ENCODE assay signal across 9 cellular contexts in genomic region chr9:115117999-115118470, GRCh38. TPM values are rescaled to one million over a fixed set of nuclear protein-coding genes. Genes with fewer than 3 reads are reported as not detected.
A peak's percentile ranks its signal among the peaks of the same experiment; 100 is the strongest.
DNase-seq lines count a peak whose midpoint lies in the region; ATAC-seq and TF ChIP-seq lines count a peak whose summit lies in the region.
"Had no signal": no experiment of that assay in that cellular context is flagged by ENCODE, and none has a peak within 500 bp of the region (broad histone marks: within the 10 kb centered on the region; RNA-seq: fewer than 3 reads in every experiment).

Gene TNC, minus strand, starts transcription at chr9:115118157. Its CDS starts 27,139 bp downstream, at chr9:115091018.

- H2BK15ac ChIP-seq in neuronal stem cell (ENCODE audit: low read length): peak within 1 kb of the TSS; percentile 26

- DNase-seq in SHP77 treated with DMSO at 0.1 percent for 48 hours (lab: John Stamatoyannopoulos, UW): peak; percentile 56
- peak; percentile 89 to 90 for DNase-seq in foreskin keratinocyte
- peak; percentile 52 for DNase-seq in neuronal stem cell (ENCODE audit: low spot score)
- no peak for DNase-seq in NCI-H187 (lab: John Stamatoyannopoulos, UW)

- H2AFZ ChIP-seq in neuronal stem cell (ENCODE audit: low read length): peak within 1 kb of the TSS; percentile 85

- peak within 1 kb of the TSS; percentile 83 for H3K4me2 ChIP-seq in neuronal stem cell (ENCODE audit: insufficient read depth, low read length, poor library complexity, severe bottlenecking)
- H3K4me2 ChIP-seq: KMS-11 had no signal

- peak within 1 kb of the TSS; percentile 10 for H3K14ac ChIP-seq in neuronal stem cell (ENCODE audit: low read length)

- WGBS in neuronal stem cell (ENCODE audit: extremely low coverage in 2 of 2, insufficient read length in 2 of 2, insufficient replicate concordance in 1 of 2), 2 donors: no CpG with 5 or more reads among the region's 29 CpGs

- peak within 1 kb of the TSS; percentile 38 for H2BK120ac ChIP-seq in neuronal stem cell (ENCODE audit: low read depth, low read length)

- H3K4me1 ChIP-seq in HEK293 (ENCODE audit: control insufficient read depth, insufficient read depth, low read length) (peaks cover 8% of the 10 kb centered on the region), foreskin keratinocyte (peaks cover 30% of the 10 kb centered on the region), neuronal stem cell (ENCODE audit: control insufficient read depth in 2 of 2, insufficient read depth in 1 of 2, low read depth in 1 of 2, low read length in 2 of 2) (peaks cover 9 to 17% of the 10 kb centered on the region in 2 donors)

- no peak for TF ChIP-seq CTCF in HEK293 (tag by site-specific recombination; IDR thresholded peaks at IDR 0.05)
- TF ChIP-seq CTCF in foreskin keratinocyte (conservative IDR thresholded peaks at IDR 0.05): no peak

- no peak within 1 kb of the TSS for H4K8ac ChIP-seq in neuronal stem cell (ENCODE audit: low read depth, low read length)

- peak within 1 kb of the TSS; percentile 93 for H3K27ac ChIP-seq in HEK293 (ENCODE audit: extremely low read depth, low read depth, low read length)
- H3K27ac ChIP-seq in foreskin keratinocyte: peak within 1 kb of the TSS; percentile 81
- peak within 1 kb of the TSS; percentile 75 for H3K27ac ChIP-seq in neuronal stem cell (replicated peaks; ENCODE audit: low read length)
- H3K27ac ChIP-seq: KMS-11 had no signal

- H3K23ac ChIP-seq in neuronal stem cell (ENCODE audit: low read depth, low read length, poor library complexity): peak within 1 kb of the TSS; percentile 37

- H3K4ac ChIP-seq in neuronal stem cell (ENCODE audit: low read length): no peak within 1 kb of the TSS

- peak within 1 kb of the TSS; percentile 51 for H3K4me3 ChIP-seq in HEK293 (ENCODE audit: low read depth, low read length)
- H3K4me3 ChIP-seq in neuronal stem cell (ENCODE audit: low read length in 2 of 2): peak within 1 kb of the TSS; percentile 36 to 76

- H3K9ac ChIP-seq in neuronal stem cell (ENCODE audit: low read depth, low read length, poor library complexity): peak within 1 kb of the TSS; percentile 78
- H3K9ac ChIP-seq: KMS-11 had no signal

- H3K27me3 ChIP-seq in foreskin keratinocyte: no peaks in the 10 kb centered on the region
- H3K27me3 ChIP-seq in neuronal stem cell (ENCODE audit: control insufficient read depth in 3 of 3, insufficient read depth in 3 of 3, low read depth in 1 of 3, low read length in 3 of 3): peaks cover 0 to 20% (median 0%) of the 10 kb centered on the region in 3 experiments

- no peak within 1 kb of the TSS for H2AK5ac ChIP-seq in neuronal stem cell (ENCODE audit: low read depth, low read length)

- H3K18ac ChIP-seq in neuronal stem cell (ENCODE audit: low read length): peak within 1 kb of the TSS; percentile 95

- H3K79me1 ChIP-seq in neuronal stem cell (ENCODE audit: low read depth, low read length): peaks cover 2% of the 10 kb centered on the region

- peak within 1 kb of the TSS; percentile 44 for H4K91ac ChIP-seq in neuronal stem cell (ENCODE audit: low read depth, low read length, poor library complexity)

- H3K36me3 ChIP-seq in HEK293 (ENCODE audit: control insufficient read depth in 2 of 2, insufficient read depth in 1 of 2, low read length in 2 of 2): no peaks in the 10 kb centered on the region
- H3K36me3 ChIP-seq in neuronal stem cell (replicated peaks in 1 of 2; ENCODE audit: control insufficient read depth in 2 of 2, insufficient read depth in 2 of 2, low read length in 2 of 2): no peaks in the 10 kb centered on the region

- CTCF ChIA-PET in HEK293 (lab: Yijun Ruan, JAX): interaction anchor here (0.7 to 2.6 kb wide), 8 partner anchors 51 to 406 kb away, joined by 3 to 13 read pairs (median 3); no protein-coding TSS in a partner anchor

- H3K9me3 ChIP-seq in HEK293 (ENCODE audit: control insufficient read depth, insufficient read depth, low read depth, low read length) (no peaks in the 10 kb centered on the region), neuronal stem cell (replicated peaks in 1 of 2; ENCODE audit: control insufficient read depth in 2 of 2, insufficient read depth in 1 of 2, low read depth in 1 of 2, low read length in 2 of 2) (no peaks in the 10 kb centered on the region)

- POLR2A ChIA-PET in HEK293 (lab: Yijun Ruan, JAX): interaction anchor here (0.6 to 1.6 kb wide), 21 partner anchors 9 to 478 kb away, joined by 3 to 21 read pairs (median 5); no protein-coding TSS in a partner anchor

- H2BK5ac ChIP-seq in neuronal stem cell (ENCODE audit: low read length): peak within 1 kb of the TSS; percentile 27

- peak within 1 kb of the TSS; percentile 63 for H2BK12ac ChIP-seq in neuronal stem cell (ENCODE audit: low read length)

- peak; percentile 51 for ATAC-seq in foreskin keratinocyte
- ATAC-seq in GM18858 (IDR thresholded peaks at IDR 0.05; ENCODE audit: unreplicated experiment): no peak
- ATAC-seq in GM21381 (IDR thresholded peaks at IDR 0.05; ENCODE audit: unreplicated experiment): no peak
- no peak for ATAC-seq in HG02588 (IDR thresholded peaks at IDR 0.05; ENCODE audit: unreplicated experiment)

TF ChIP-seq in HEK293, 187 proteins besides CTCF, POLR2A, EP300 and RAD21 (continues in another document):
- TF ChIP-seq ZNF785 (tag by site-specific recombination; IDR thresholded peaks at IDR 0.05) (no peak), KLF10 (tag by site-specific recombination; IDR thresholded peaks at IDR 0.05) (no peak), HOXC10 (CRISPR knock-in tag; IDR thresholded peaks at IDR 0.05) (no peak), ZNF514 (tag by site-specific recombination; IDR thresholded peaks at IDR 0.05) (no peak), EGR2 (tag by site-specific recombination; IDR thresholded peaks at IDR 0.05; ENCODE audit: low read depth) (peak; percentile 90), ZNF157 (tag by site-specific recombination; IDR thresholded peaks at IDR 0.05) (no peak), ZNF585B (tag by site-specific recombination; IDR thresholded peaks at IDR 0.05) (no peak), BCL6B (tag by site-specific recombination; IDR thresholded peaks at IDR 0.05) (no peak), ZNF18 (tag by site-specific recombination; IDR thresholded peaks at IDR 0.05) (no peak), ZNF211 (tag by site-specific recombination; IDR thresholded peaks at IDR 0.05; ENCODE audit: low read depth) (no peak), ZNF2 (tag by site-specific recombination; IDR thresholded peaks at IDR 0.05) (peak; percentile 8; the same call in 1 of the 2 replicates), ZNF768 (tag by site-specific recombination; IDR thresholded peaks at IDR 0.05) (no peak), SCRT2 (tag by site-specific recombination; IDR thresholded peaks at IDR 0.05) (no peak), ZNF549 (tag by site-specific recombination; IDR thresholded peaks at IDR 0.05) (no peak), AEBP2 (tag by site-specific recombination; IDR thresholded peaks at IDR 0.05; ENCODE audit: borderline replicate concordance) (no peak), ZNF132 (tag by site-specific recombination; IDR thresholded peaks at IDR 0.05; ENCODE audit: borderline replicate concordance) (no peak), ZNF747 (tag by site-specific recombination; IDR thresholded peaks at IDR 0.05) (no peak), ZFHX2 (tag by site-specific recombination; conservative IDR thresholded peaks at IDR 0.05) (peak; percentile 94), ZNF529 (tag by site-specific recombination; IDR thresholded peaks at IDR 0.05; ENCODE audit: insufficient replicate concordance) (no peak), ZNF114 (tag by site-specific recombination; IDR thresholded peaks at IDR 0.05) (no peak), ZNF610 (tag by site-specific recombination; IDR thresholded peaks at IDR 0.05; ENCODE audit: borderline replicate concordance) (no peak), ZNF335 (tag by site-specific recombination; conservative IDR thresholded peaks at IDR 0.05) (peak; percentile 59), SP2 (tag by site-specific recombination; IDR thresholded peaks at IDR 0.05) (0 out of 2 replicates have a peak, but pooled peaks have one; percentile 30), ZNF624 (tag by site-specific recombination; IDR thresholded peaks at IDR 0.05) (no peak)

RNA-seq across cellular contexts. Expression of gene TNC, which starts in this region (rescaled TPM):
- total RNA-seq in foreskin keratinocyte: 12.7 and 49.3 TPM in 2 replicates
- polyA plus RNA-seq in foreskin keratinocyte: 3.1 and 15.6 TPM in 2 replicates
- polyA plus RNA-seq in neuronal stem cell (2013, experiment 1 of 2): 7.7 TPM
- polyA plus RNA-seq in neuronal stem cell (2013, experiment 2 of 2): 8.1 TPM

Comparison
In these comparisons a context has a peak if more than half of its experiments do, and no peak if none do; other contexts are left out.
1. DNase-seq: peak in SHP77 treated with DMSO at 0.1 percent for 48 hours (single experiment), foreskin keratinocyte (2 of 2) and neuronal stem cell (single experiment); none in NCI-H187 (0 of 2).
2. Peak in every context shown above with its lines, with median percentiles within 50 percentile points of each other: H3K27ac ChIP-seq.